19 cellular contexts compared by ENCODE assay signal in the genomic region with DNA sequence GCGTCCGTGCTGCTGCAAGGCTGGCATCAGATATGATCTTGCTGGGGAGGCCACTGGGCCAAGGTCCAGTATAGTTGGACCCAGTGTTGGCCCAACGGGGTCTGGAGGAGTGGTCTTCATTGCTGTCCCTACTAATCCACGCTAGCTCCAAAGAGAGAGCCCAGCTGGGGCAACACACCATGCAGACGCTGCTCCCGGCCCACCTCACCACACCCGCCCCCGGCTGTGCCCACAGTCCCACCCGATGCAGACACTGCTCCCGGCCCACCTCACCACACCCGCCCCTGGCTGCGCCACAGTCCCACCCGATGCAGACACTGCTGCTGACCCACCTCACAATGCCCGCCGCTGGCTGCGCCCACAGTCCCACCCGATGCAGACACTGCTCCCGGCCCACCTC.
"Had no signal": no experiment of that assay in that cellular context is flagged by ENCODE, and none has a peak within 500 bp of the region (broad histone marks: within the 10 kb centered on the region; RNA-seq: fewer than 3 reads in every experiment).

No MANE protein-coding gene starts in this region.

- H3K9me3 Mint-ChIP-seq: activated T-cell treated with anti-CD3 and anti-CD28 coated beads, Interleukin-2, amount 50 U/mL, for 4 hours; nephron had no signal

- H3K27ac ChIP-seq: breast epithelium, left ventricle myocardium inferior, pancreas, spleen, tibial nerve had no signal

- DNase-seq: activated CD4-positive, alpha-beta T cell treated with anti-CD3 and anti-CD28 coated beads for 1 hour; activated CD4-positive, alpha-beta T cell treated with anti-CD3 and anti-CD28 coated beads, Interleukin-2, amount 50 U/mL, for 1 hour; activated CD8-positive, alpha-beta memory T cell treated with anti-CD3 and anti-CD28 coated beads, Interleukin-2, amount 50 U/mL, for 48 hours; activated T-cell treated with anti-CD3 and anti-CD28 coated beads, Interleukin-2, amount 50 U/mL, for 4 hours; cortex of kidney; kidney glomerular epithelial cell; left ventricle myocardium inferior; midbrain; stimulated activated CD4-positive, alpha-beta T cell treated with anti-CD3 and anti-CD28 coated beads, Interleukin-4, amount 100 ng/mL, for 1 hour; stimulated activated naive CD4-positive, alpha-beta T cell treated with Interleukin-2 at 50 U/mL for 16 hours; T-helper 9 cell had no signal

- H3K27ac Mint-ChIP-seq: activated naive CD4-positive, alpha-beta T cell treated with anti-CD3 and anti-CD28 coated beads, Interleukin-2, amount 50 U/mL, for 72 hours; activated T-helper 2 cell treated with anti-CD3 and anti-CD28 coated beads, Interferon-gamma antibody, Interleukin-2, Interleukin-4, amounts not matched to agents 10 μg/mL and 5 μg/mL and 100 μg/mL, durations not matched to agents 14 hours and 24 hours and 36 hours; nephron had no signal

- H3K9me3 ChIP-seq: breast epithelium, left ventricle myocardium inferior, pancreas, tibial nerve had no signal

- H3K4me3 ChIP-seq: breast epithelium, left ventricle myocardium inferior, pancreas, spleen, tibial nerve had no signal

- H3K4me3 Mint-ChIP-seq: activated T-cell treated with anti-CD3 and anti-CD28 coated beads, Interleukin-2, amount 50 U/mL, for 4 hours; nephron had no signal

- FAIRE-seq: endometrium, pancreas had no signal

- ATAC-seq: activated naive CD4-positive, alpha-beta T cell treated with anti-CD3 and anti-CD28 coated beads, Interleukin-2, amount 50 U/mL, for 72 hours; activated T-cell treated with anti-CD3 and anti-CD28 coated beads, Interleukin-2, amount 50 U/mL, for 4 hours had no signal

- H3K4me1 ChIP-seq: breast epithelium, spleen had no signal
